ENCODE assay signal across 15 cellular contexts in genomic region chr3:53721187-53721946, GRCh38.
A peak's percentile ranks its signal among the peaks of the same experiment; 100 is the strongest.
DNase-seq lines count a peak whose midpoint lies in the region; ATAC-seq, FAIRE-seq and TF ChIP-seq lines count a peak whose summit lies in the region.
"Had no signal": no experiment of that assay in that cellular context is flagged by ENCODE, and none has a peak within 500 bp of the region (broad histone marks: within the 10 kb centered on the region; RNA-seq: fewer than 3 reads in every experiment).

No MANE protein-coding gene starts in this region.

- no peak overlapping the region for H3K56ac ChIP-seq in IMR-90 (ENCODE audit: extremely low read depth, insufficient read depth, low read length)

- WGBS in IMR-90 (ENCODE audit: extremely low coverage in 2 of 2, insufficient read length in 1 of 2), 2 experiments: no CpG with 5 or more reads among the region's 5 CpGs

- no peak overlapping the region for H3K4me2 ChIP-seq in IMR-90 (ENCODE audit: low read depth, low read length)

- no peaks in the 10 kb centered on the region for H3K9me1 ChIP-seq in IMR-90 (ENCODE audit: insufficient read depth, low read length)

- no peak overlapping the region for H4K8ac ChIP-seq in IMR-90 (ENCODE audit: low read depth in 2 of 2, low read length in 2 of 2)

- no peaks in the 10 kb centered on the region for H3K9me3 Mint-ChIP-seq in nephron progenitor cell
- H3K9me3 Mint-ChIP-seq in Caco-2 (ENCODE audit: unreplicated experiment): no peaks in the 10 kb centered on the region

- no peak overlapping the region for H3K23ac ChIP-seq in IMR-90 (ENCODE audit: low read depth, low read length)

- no peak overlapping the region for H2BK20ac ChIP-seq in IMR-90 (ENCODE audit: low read depth, low read length)

- TF ChIP-seq RAD21 in IMR-90 (IDR thresholded peaks at IDR 0.05; ENCODE audit: low read length): no peak

- POLR2A ChIA-PET in IMR-90 (lab: Charles Lee; ENCODE audit: unreplicated experiment) (no interaction called here), Caco-2 (lab: Charles Lee) (no interaction called here)

- DNase-seq in AG20443 (ENCODE audit: low spot score): peak; percentile 33
- DNase-seq in IMR-90: peak; percentile 5
- DNase-seq in bronchial epithelial cell (ENCODE audit: low read depth): peak; percentile 34
- DNase-seq in nephron progenitor cell: no peak
- DNase-seq in stimulated activated CD4-positive, alpha-beta T cell treated with anti-CD3 and anti-CD28 coated beads, Interleukin-15, amount 100 ng/mL, for 24 hours: no peak
- no peak for DNase-seq in Caco-2
- DNase-seq: activated CD4-positive, CD25-positive, alpha-beta regulatory T cell; activated T-cell treated with anti-CD3 and anti-CD28 coated beads for 4 hours; colonic mucosa; midbrain; ovary; trophoblast cell had no signal

- no peak overlapping the region for H3K9ac ChIP-seq in IMR-90 (ENCODE audit: low read depth, low read length)

- no peak overlapping the region for H2BK15ac ChIP-seq in IMR-90 (ENCODE audit: low read depth, low read length)

- H3K79me1 ChIP-seq in IMR-90 (ENCODE audit: low read depth in 1 of 2, low read length in 2 of 2): no peaks in the 10 kb centered on the region

- intact Hi-C loops in IMR-90 (cut with micrococcal nuclease) (no loop called here), Caco-2 (cut with micrococcal nuclease; ENCODE audit: unreplicated experiment) (loop anchor here (10.0 kb wide), 1 partner anchor 123 kb away; the partner anchor contains the start of genes CHDH and IL17RB)

- H3K18ac ChIP-seq in IMR-90 (ENCODE audit: low read depth, low read length): no peak overlapping the region

- BruUV-seq in IMR-90 (replicated peaks; lab: Mats Ljungman, UMichigan): no TSS peak
- no TSS peak for BruUV-seq in Caco-2 (replicated peaks; lab: Mats Ljungman, UMichigan)

- H2AFZ ChIP-seq in IMR-90 (replicated peaks; ENCODE audit: low read length, poor library complexity): no peak overlapping the region

- H3K4me1 Mint-ChIP-seq in nephron progenitor cell (peaks cover 7% of the 10 kb centered on the region), Caco-2 (ENCODE audit: low read depth, unreplicated experiment) (no peaks in the 10 kb centered on the region)

- H2BK5ac ChIP-seq in IMR-90 (ENCODE audit: low read depth, low read length, poor library complexity, severe bottlenecking): no peak overlapping the region

- in situ Hi-C loops in IMR-90 (cut with MboI; ENCODE audit: low sequenced_read_pairs): loop anchor here (25.0 kb wide), 2 partner anchors 509 to 609 kb away; no protein-coding TSS in a partner anchor

- no peak overlapping the region for H3K27ac ChIP-seq in IMR-90 (ENCODE audit: insufficient read depth, low read length)
- H3K27ac ChIP-seq: colonic mucosa, ovary had no signal

- ATAC-seq in IMR-90 (ENCODE audit: low read depth) (no peak), HG03280 (IDR thresholded peaks at IDR 0.05; ENCODE audit: unreplicated experiment) (no peak), GM21360 (IDR thresholded peaks at IDR 0.05; ENCODE audit: unreplicated experiment) (no peak)

- H3K4me3 ChIP-seq in IMR-90 (ENCODE audit: insufficient read depth, low read depth, low read length) (no peak overlapping the region), bronchial epithelial cell (ENCODE audit: low read depth, low read length) (no peak overlapping the region), Caco-2 (ENCODE audit: low read depth, low read length) (no peak overlapping the region)
- H3K4me3 ChIP-seq: colonic mucosa, ovary had no signal

- H3K9me3 ChIP-seq in IMR-90 (ENCODE audit: control insufficient read depth, insufficient read depth, low read length) (no peaks in the 10 kb centered on the region), Caco-2 (no peaks in the 10 kb centered on the region)
- H3K9me3 ChIP-seq: colonic mucosa, ovary had no signal

- H3K36me3 ChIP-seq in IMR-90 (ENCODE audit: control insufficient read depth, insufficient read depth, low read length) (no peaks in the 10 kb centered on the region), bronchial epithelial cell (ENCODE audit: control insufficient read depth, insufficient read depth, low read length) (no peaks in the 10 kb centered on the region), Caco-2 (ENCODE audit: control insufficient read depth, insufficient read depth, low read length) (no peaks in the 10 kb centered on the region)
- H3K36me3 ChIP-seq: colonic mucosa, ovary had no signal

- no peak overlapping the region for H3K14ac ChIP-seq in IMR-90 (replicated peaks; ENCODE audit: low read depth, low read length)

- H3K4ac ChIP-seq in IMR-90 (ENCODE audit: low read depth, low read length): no peak overlapping the region

- no peak for FAIRE-seq in bronchial epithelial cell (lab: Jason Lieb, UNC)
- FAIRE-seq: GM12891 had no signal

- H3K36me3 Mint-ChIP-seq in nephron progenitor cell (ENCODE audit: low read depth) (no peaks in the 10 kb centered on the region), Caco-2 (ENCODE audit: insufficient read depth, unreplicated experiment) (no peaks in the 10 kb centered on the region)

- H4K5ac ChIP-seq in IMR-90 (ENCODE audit: low read depth, low read length): no peak overlapping the region

- H3K4me3 Mint-ChIP-seq in nephron progenitor cell: no peak overlapping the region
- H3K4me3 Mint-ChIP-seq in Caco-2 (ENCODE audit: unreplicated experiment): no peak overlapping the region

- H3K4me1 ChIP-seq in IMR-90 (ENCODE audit: control insufficient read depth, insufficient read depth, low read length) (no peaks in the 10 kb centered on the region), Caco-2 (no peaks in the 10 kb centered on the region)
- H3K4me1 ChIP-seq: colonic mucosa had no signal

- H2AK9ac ChIP-seq in IMR-90 (replicated peaks; ENCODE audit: low read depth, low read length, poor library complexity): no peak overlapping the region

- TF ChIP-seq CTCF in IMR-90 (conservative IDR thresholded peaks at IDR 0.05; ENCODE audit: low read depth, low read length) (no peak), bronchial epithelial cell (IDR thresholded peaks at IDR 0.05; ENCODE audit: insufficient read depth, low read length, severe bottlenecking) (no peak), nephron progenitor cell (IDR thresholded peaks at IDR 0.05) (peak; percentile 11), Caco-2 (IDR thresholded peaks at IDR 0.05; ENCODE audit: insufficient read depth in 1 of 2, low read depth in 1 of 2, low read length in 1 of 2, severe bottlenecking in 1 of 2, unreplicated experiment in 1 of 2) (no peak)

- H3K27me3 ChIP-seq in IMR-90 (ENCODE audit: control insufficient read depth, insufficient read depth, low read length) (no peaks in the 10 kb centered on the region; the same call in 1 of the 2 replicates), bronchial epithelial cell (ENCODE audit: control insufficient read depth, insufficient read depth, low read length) (no peaks in the 10 kb centered on the region), Caco-2 (replicated peaks; ENCODE audit: control insufficient read depth, insufficient read depth, low read length) (no peaks in the 10 kb centered on the region)
- H3K27me3 ChIP-seq: colonic mucosa, ovary had no signal

- peaks cover 12% of the 10 kb centered on the region for H3K27me3 Mint-ChIP-seq in nephron progenitor cell (ENCODE audit: low read depth, poor library complexity)
- no peaks in the 10 kb centered on the region for H3K27me3 Mint-ChIP-seq in Caco-2 (ENCODE audit: insufficient read depth, unreplicated experiment)

- H3K27ac Mint-ChIP-seq in nephron progenitor cell: no peak overlapping the region
- H3K27ac Mint-ChIP-seq in Caco-2 (ENCODE audit: unreplicated experiment): no peak overlapping the region

- H4K91ac ChIP-seq in IMR-90 (ENCODE audit: insufficient read depth, low read depth, low read length): no peak overlapping the region

- dilution Hi-C loops in IMR-90 (cut with HindIII; ENCODE audit: low sequenced_read_pairs, unreplicated experiment): no loop called here

- CTCF ChIA-PET in IMR-90 (lab: Yijun Ruan, JAX) (no interaction called here), Caco-2 (lab: Charles Lee) (no interaction called here)

- H4K20me1 ChIP-seq in IMR-90 (ENCODE audit: insufficient read depth, low read length): no peaks in the 10 kb centered on the region

- no peak overlapping the region for H2AK5ac ChIP-seq in IMR-90 (ENCODE audit: low read depth, low read length)

- no peak overlapping the region for H2BK120ac ChIP-seq in IMR-90 (ENCODE audit: low read depth, low read length)

- no peak for TF ChIP-seq POLR2A in IMR-90 (IDR thresholded peaks at IDR 0.05; ENCODE audit: low read depth, low read length)

TF ChIP-seq in IMR-90, 13 proteins besides CTCF, POLR2A, EP300 and RAD21:
- no peak for TF ChIP-seq NFE2L2 (IDR thresholded peaks at IDR 0.05; ENCODE audit: low read depth, low read length)
- TF ChIP-seq MAZ (IDR thresholded peaks at IDR 0.05; ENCODE audit: borderline replicate concordance, low read depth, low read length): no peak
- TF ChIP-seq RFX5 (IDR thresholded peaks at IDR 0.05; ENCODE audit: low read depth, low read length): no peak
- TF ChIP-seq CEBPB (IDR thresholded peaks at IDR 0.05; ENCODE audit: low read depth, low read length): no peak
- no peak for TF ChIP-seq CHD1 (IDR thresholded peaks at IDR 0.05; ENCODE audit: low read depth, low read length)
- no peak for TF ChIP-seq SMC3 (IDR thresholded peaks at IDR 0.05; ENCODE audit: low read depth, low read length)
- no peak for TF ChIP-seq USF2 (IDR thresholded peaks at IDR 0.05; ENCODE audit: low read depth, low read length)
- TF ChIP-seq MAFK (IDR thresholded peaks at IDR 0.05; ENCODE audit: low read depth, low read length): no peak
- no peak for TF ChIP-seq MXI1 (IDR thresholded peaks at IDR 0.05; ENCODE audit: borderline replicate concordance, low read depth, low read length)
- TF ChIP-seq BHLHE40 (IDR thresholded peaks at IDR 0.05; ENCODE audit: low read depth, low read length): no peak
- no peak for TF ChIP-seq ELK1 (IDR thresholded peaks at IDR 0.05; ENCODE audit: borderline replicate concordance, low read depth, low read length)

Comparison
In these comparisons a context has a peak if more than half of its experiments do, and no peak if none do; other contexts are left out.
1. DNase-seq: peak in AG20443 (single experiment), IMR-90 (single experiment) and bronchial epithelial cell (single experiment); none in nephron progenitor cell (single experiment), stimulated activated CD4-positive, alpha-beta T cell treated with anti-CD3 and anti-CD28 coated beads, Interleukin-15, amount 100 ng/mL, for 24 hours (single experiment) and Caco-2 (0 of 2).